In genomic region chr10:111837089-111837488, GRCh38 we compare ENCODE assay signal across 9 cellular contexts.
"Had no signal": no experiment of that assay in that cellular context is flagged by ENCODE, and none has a peak within 500 bp of the region (broad histone marks: within the 10 kb centered on the region; RNA-seq: fewer than 3 reads in every experiment).

No MANE protein-coding gene starts in this region.

- H3K36me3 Mint-ChIP-seq: IgD-negative memory B cell had no signal

- ATAC-seq: HCT116, HepG2 had no signal

- H3K9me3 Mint-ChIP-seq: IgD-negative memory B cell had no signal

- H3K27ac ChIP-seq: GM23248, KMS-11 had no signal

- H3K9ac ChIP-seq: GM23248, KMS-11 had no signal

- H3K4me1 ChIP-seq: HAP-1 had no signal

- H3K36me3 ChIP-seq: HAP-1 had no signal

- H3K4me3 Mint-ChIP-seq: HFFc6, IgD-negative memory B cell had no signal

- H3K27ac Mint-ChIP-seq: HFFc6, IgD-negative memory B cell had no signal

- DNase-seq: H7, HFFc6, KBM-7 had no signal

- H3K9me3 ChIP-seq: HAP-1 had no signal

- H3K4me1 Mint-ChIP-seq: IgD-negative memory B cell had no signal

- H3K4me3 ChIP-seq: GM23248, HAP-1 had no signal
